ENCODE assay signal across 20 cellular contexts in the genomic region with DNA sequence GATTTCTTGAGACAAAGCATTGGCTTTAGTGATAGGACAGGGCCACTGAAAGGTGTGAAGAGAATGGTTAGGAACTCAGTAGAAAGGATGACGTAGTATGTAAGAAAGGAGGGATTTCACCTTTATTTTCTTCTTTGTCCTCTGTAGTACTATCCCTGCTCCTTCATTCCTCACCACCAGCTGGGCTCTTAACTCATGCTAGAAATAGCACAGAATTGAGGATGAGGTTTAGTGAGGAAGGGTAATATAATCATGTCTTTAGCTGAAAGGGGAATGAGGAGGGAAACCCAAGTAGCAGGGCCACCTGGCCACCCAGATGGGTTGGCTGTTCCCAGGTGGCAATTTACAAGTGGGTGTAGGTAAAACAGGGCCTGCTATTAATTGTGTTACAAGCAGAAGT. TPM values are rescaled to one million over a fixed set of nuclear protein-coding genes. Genes with fewer than 3 reads are reported as not detected.
DNase-seq lines count a peak whose midpoint lies in the region; ATAC-seq and TF ChIP-seq lines count a peak whose summit lies in the region.
"Had no signal": no experiment of that assay in that cellular context is flagged by ENCODE, and none has a peak within 500 bp of the region (broad histone marks: within the 10 kb centered on the region; RNA-seq: fewer than 3 reads in every experiment).

No MANE protein-coding gene starts in this region.

- POLR2A ChIA-PET in GM10248 (lab: Yijun Ruan, JAX), result no interaction called here

- no peaks in the 10 kb centered on the region for H3K27me3 ChIP-seq in right atrium auricular region
- H3K27me3 ChIP-seq: gastroesophageal sphincter, testis had no signal

- CTCF ChIA-PET in activated naive CD4-positive, alpha-beta T cell treated with anti-CD3 and anti-CD28 coated beads, Interleukin-2, amount 10 ng/mL, durations not matched to agents 7 days and 5 days (lab: Charles Lee), result no interaction called here
- CTCF ChIA-PET in GM10248 (lab: Yijun Ruan, JAX), result interaction anchor here (1.1 to 1.2 kb wide), 2 partner anchors 18 to 49 kb away, joined by 3 to 4 read pairs; no protein-coding TSS in a partner anchor

- intact Hi-C loops in Right ventricle myocardium superior (cut with DNase I), result no loop called here

- H3K27me3 Mint-ChIP-seq in glutamatergic neuron (ENCODE audit: unreplicated experiment) (no peaks in the 10 kb centered on the region), type B pancreatic cell (no peaks in the 10 kb centered on the region)
- H3K27me3 Mint-ChIP-seq in activated naive CD4-positive, alpha-beta T cell treated with anti-CD3 and anti-CD28 coated beads, Interleukin-2, amount 10 ng/mL, durations not matched to agents 7 days and 5 days, result no peaks in the 10 kb centered on the region
- H3K27me3 Mint-ChIP-seq: activated naive CD8-positive, alpha-beta T cell; naive thymus-derived CD8-positive, alpha-beta T cell; stimulated activated memory B cell treated with anti-CD40 and anti-IgM and Interleukin-4, amounts not matched to agents 10 μg/mL and 1 μg/mL and 100 μg/mL, for 72 hours had no signal

- no peaks in the 10 kb centered on the region for H3K9me3 Mint-ChIP-seq in glutamatergic neuron (ENCODE audit: unreplicated experiment)
- H3K9me3 Mint-ChIP-seq in type B pancreatic cell, result no peaks in the 10 kb centered on the region
- no peaks in the 10 kb centered on the region for H3K9me3 Mint-ChIP-seq in activated naive CD4-positive, alpha-beta T cell treated with anti-CD3 and anti-CD28 coated beads, Interleukin-2, amount 10 ng/mL, durations not matched to agents 7 days and 5 days
- H3K9me3 Mint-ChIP-seq: naive thymus-derived CD8-positive, alpha-beta T cell; stimulated activated memory B cell treated with anti-CD40 and anti-IgM and Interleukin-4, amounts not matched to agents 10 μg/mL and 1 μg/mL and 100 μg/mL, for 72 hours had no signal

- H3K27ac ChIP-seq in right atrium auricular region, result no peak overlapping the region
- H3K27ac ChIP-seq: gastroesophageal sphincter, parathyroid adenoma, testis had no signal

- H3K4me3 ChIP-seq in right atrium auricular region, result no peak overlapping the region
- H3K4me3 ChIP-seq: gastroesophageal sphincter, testis had no signal

- TF ChIP-seq CTCF in right atrium auricular region (IDR thresholded peaks at IDR 0.05) (no peak), glutamatergic neuron (IDR thresholded peaks at IDR 0.05; ENCODE audit: partially characterized antibody, unreplicated experiment) (no peak), type B pancreatic cell (conservative IDR thresholded peaks at IDR 0.05) (no peak), GM10248 (IDR thresholded peaks at IDR 0.05; ENCODE audit: control extremely low read depth, extremely low read depth, low read depth, missing control alignments) (no peak)

- no peaks in the 10 kb centered on the region for H3K36me3 ChIP-seq in right atrium auricular region
- H3K36me3 ChIP-seq: gastroesophageal sphincter had no signal

- ATAC-seq in Right ventricle myocardium superior (ENCODE audit: poor library complexity) (peak; percentile 36), GM18520 (IDR thresholded peaks at IDR 0.05; ENCODE audit: unreplicated experiment) (no peak)
- ATAC-seq: esophagus mucosa; gastroesophageal sphincter; naive thymus-derived CD8-positive, alpha-beta T cell; stimulated activated memory B cell treated with anti-CD40 and anti-IgM and Interleukin-4, amounts not matched to agents 10 μg/mL and 1 μg/mL and 100 μg/mL, for 72 hours had no signal

- H3K4me3 Mint-ChIP-seq in glutamatergic neuron (ENCODE audit: unreplicated experiment), result peak overlapping the region; percentile 77
- no peak overlapping the region for H3K4me3 Mint-ChIP-seq in type B pancreatic cell
- H3K4me3 Mint-ChIP-seq in activated naive CD4-positive, alpha-beta T cell treated with anti-CD3 and anti-CD28 coated beads, Interleukin-2, amount 10 ng/mL, durations not matched to agents 7 days and 5 days, result no peak overlapping the region
- H3K4me3 Mint-ChIP-seq: activated naive CD8-positive, alpha-beta T cell; naive thymus-derived CD8-positive, alpha-beta T cell; stimulated activated memory B cell treated with anti-CD40 and anti-IgM and Interleukin-4, amounts not matched to agents 10 μg/mL and 1 μg/mL and 100 μg/mL, for 72 hours had no signal

- H3K4me1 Mint-ChIP-seq in glutamatergic neuron (ENCODE audit: low read depth, unreplicated experiment), result peaks cover 54% of the 10 kb centered on the region
- H3K4me1 Mint-ChIP-seq in type B pancreatic cell (ENCODE audit: unreplicated experiment), result peaks cover 26% of the 10 kb centered on the region
- H3K4me1 Mint-ChIP-seq in activated naive CD4-positive, alpha-beta T cell treated with anti-CD3 and anti-CD28 coated beads, Interleukin-2, amount 10 ng/mL, durations not matched to agents 7 days and 5 days, result peaks cover 18% of the 10 kb centered on the region
- H3K4me1 Mint-ChIP-seq: stimulated activated memory B cell treated with anti-CD40 and anti-IgM and Interleukin-4, amounts not matched to agents 10 μg/mL and 1 μg/mL and 100 μg/mL, for 72 hours had no signal

- peak overlapping the region; percentile 79 for H3K27ac Mint-ChIP-seq in glutamatergic neuron (ENCODE audit: unreplicated experiment)
- peak overlapping the region; percentile 36 for H3K27ac Mint-ChIP-seq in type B pancreatic cell
- H3K27ac Mint-ChIP-seq in activated naive CD4-positive, alpha-beta T cell treated with anti-CD3 and anti-CD28 coated beads, Interleukin-2, amount 10 ng/mL, durations not matched to agents 7 days and 5 days, result no peak overlapping the region
- H3K27ac Mint-ChIP-seq: activated naive CD8-positive, alpha-beta T cell; stimulated activated memory B cell treated with anti-CD40 and anti-IgM and Interleukin-4, amounts not matched to agents 10 μg/mL and 1 μg/mL and 100 μg/mL, for 72 hours had no signal

- H3K4me1 ChIP-seq in right atrium auricular region, result peaks cover 0 to 38% of the 10 kb centered on the region in 2 donors
- H3K4me1 ChIP-seq: testis had no signal

- no peaks in the 10 kb centered on the region for H3K9me3 ChIP-seq in right atrium auricular region
- H3K9me3 ChIP-seq: gastroesophageal sphincter, testis had no signal

- H3K36me3 Mint-ChIP-seq in glutamatergic neuron (ENCODE audit: unreplicated experiment), result no peaks in the 10 kb centered on the region
- H3K36me3 Mint-ChIP-seq in type B pancreatic cell, result no peaks in the 10 kb centered on the region
- no peaks in the 10 kb centered on the region for H3K36me3 Mint-ChIP-seq in activated naive CD4-positive, alpha-beta T cell treated with anti-CD3 and anti-CD28 coated beads, Interleukin-2, amount 10 ng/mL, durations not matched to agents 7 days and 5 days
- H3K36me3 Mint-ChIP-seq: activated naive CD8-positive, alpha-beta T cell; naive thymus-derived CD8-positive, alpha-beta T cell; stimulated activated memory B cell treated with anti-CD40 and anti-IgM and Interleukin-4, amounts not matched to agents 10 μg/mL and 1 μg/mL and 100 μg/mL, for 72 hours had no signal

- DNase-seq in Right ventricle myocardium superior, result no peak
- DNase-seq in right atrium auricular region (ENCODE audit: low spot score), result no peak
- DNase-seq in NCI-H510A (lab: John Stamatoyannopoulos, UW), result peak; percentile 16
- DNase-seq in glutamatergic neuron, result peak; percentile 24
- DNase-seq in type B pancreatic cell (ENCODE audit: extremely low spot score, unreplicated experiment), result no peak
- DNase-seq in activated naive CD4-positive, alpha-beta T cell treated with anti-CD3 and anti-CD28 coated beads, Interleukin-2, amount 10 ng/mL, durations not matched to agents 7 days and 5 days, result no peak
- no peak for DNase-seq in GM10248 (ENCODE audit: extremely low spot score)
- DNase-seq: activated CD4-positive, alpha-beta T cell treated with anti-CD3 and anti-CD28 coated beads for 1 hour; C1 segment of cervical spinal cord; cerebellar nuclear complex; GOT3; kidney glomerular epithelial cell; naive thymus-derived CD8-positive, alpha-beta T cell; testis had no signal

RNA-seq across cellular contexts. Expression of gene ACVR2A, which starts 15.2 kb away (rescaled TPM):
- total RNA-seq in Right ventricle myocardium superior (10.2 TPM), right atrium auricular region (1 to 10 TPM; 7.9 to 9.7 TPM), glutamatergic neuron (ENCODE audit: unreplicated experiment) (110 TPM), type B pancreatic cell (ENCODE audit: low replicate concordance) (24.6 and 31.9 TPM in 2 replicates)

Comparison
In these comparisons a context has a peak if more than half of its experiments do, and no peak if none do; other contexts are left out.
1. DNase-seq: peak in NCI-H510A (single experiment) and glutamatergic neuron (single experiment); none in Right ventricle myocardium superior (single experiment), right atrium auricular region (single experiment), type B pancreatic cell (single experiment), activated naive CD4-positive, alpha-beta T cell treated with anti-CD3 and anti-CD28 coated beads, Interleukin-2, amount 10 ng/mL, durations not matched to agents 7 days and 5 days (single experiment) and GM10248 (single experiment).